Comparison of ENCODE assay signal across 11 cellular contexts in genomic region chr17:18412001-18412538, GRCh38. TPM values are rescaled to one million over a fixed set of nuclear protein-coding genes. Genes with fewer than 3 reads are reported as not detected.
DNase-seq lines count a peak whose midpoint lies in the region; ATAC-seq, FAIRE-seq and TF ChIP-seq lines count a peak whose summit lies in the region.
"Not testable (repeated sequence)": the region's sequence is repeated elsewhere in the genome, so short reads cannot be mapped to it uniquely, and the experiment has no call there.
"Had no signal": no experiment of that assay in that cellular context is flagged by ENCODE, and none has a peak within 500 bp of the region (broad histone marks: within the 10 kb centered on the region; RNA-seq: fewer than 3 reads in every experiment).

No MANE protein-coding gene starts in this region.

- TF ChIP-seq CTCF in A673 (conservative IDR thresholded peaks at IDR 0.05; ENCODE audit: low read depth, low read length); WI38 (IDR thresholded peaks at IDR 0.05; ENCODE audit: low read depth, low read length); HepG2 (CRISPR knock-in tag; IDR thresholded peaks at IDR 0.05); gastrocnemius medialis (IDR thresholded peaks at IDR 0.05 in 4 of 5, conservative IDR thresholded peaks at IDR 0.05 in 1 of 5): not testable (repeated sequence)

- H3K4me3 ChIP-seq in A673 (ENCODE audit: low read depth, low read length, poor library complexity, severe bottlenecking) (peak overlapping the region; percentile 62), WI38 (ENCODE audit: low read depth, low read length) (peak overlapping the region; percentile 60), ectodermal cell (ENCODE audit: insufficient read depth, low read depth, low read length) (peak overlapping the region; percentile 49), gastrocnemius medialis (peak overlapping the region in 1 of 4 donors; percentile 50)
- not testable (repeated sequence) for H3K4me3 ChIP-seq in HepG2 (replicated peaks in 1 of 3; ENCODE audit: insufficient read depth in 1 of 3, low read depth in 2 of 3, low read length in 3 of 3)

- TF ChIP-seq EP300 in HepG2 (IDR thresholded peaks at IDR 0.05; ENCODE audit: low read depth in 2 of 2, low read length in 2 of 2); HepG2 (CRISPR knock-in tag; IDR thresholded peaks at IDR 0.05; ENCODE audit: borderline replicate concordance): not testable (repeated sequence)

- H3K9ac ChIP-seq in HepG2 (ENCODE audit: insufficient read depth, low read depth, low read length): not testable (repeated sequence)

- not testable (repeated sequence) for H3K36me3 ChIP-seq in A673 (ENCODE audit: insufficient read depth, low read length, poor library complexity, severe bottlenecking); ectodermal cell (ENCODE audit: control insufficient read depth, insufficient read depth, low read length); HepG2 (replicated peaks in 1 of 2; ENCODE audit: control insufficient read depth in 1 of 2, insufficient read depth in 2 of 2, low read length in 2 of 2); gastrocnemius medialis

- CTCF ChIA-PET in A673 (lab: Charles Lee); HepG2 (lab: Yijun Ruan, JAX; ENCODE audit: low intra/inter-chr PET ratio, low total read pairs): not testable (repeated sequence)

- H3K79me2 ChIP-seq in HepG2 (ENCODE audit: insufficient read depth, low read length): not testable (repeated sequence)

- ATAC-seq in GM18909 (IDR thresholded peaks at IDR 0.05; ENCODE audit: poor library complexity, unreplicated experiment) (peak; percentile 83), HG02610 (IDR thresholded peaks at IDR 0.05; ENCODE audit: unreplicated experiment) (peak; percentile 78), HG03565 (IDR thresholded peaks at IDR 0.05; ENCODE audit: unreplicated experiment) (peak; percentile 70), HepG2 (peak; percentile 56; the same call in 2 of the 3 replicates), gastrocnemius medialis (peak; percentile 30 to 42)

- FAIRE-seq in HepG2 (lab: Jason Lieb, UNC): not testable (repeated sequence)

- not testable (repeated sequence) for TF ChIP-seq POLR2A in HepG2 (IDR thresholded peaks at IDR 0.05; ENCODE audit: insufficient read depth in 1 of 2, low read depth in 2 of 2, low read length in 2 of 2); gastrocnemius medialis (IDR thresholded peaks at IDR 0.05)

- H2AFZ ChIP-seq in HepG2 (ENCODE audit: low read length): not testable (repeated sequence)

- BruUV-seq in A673 (replicated peaks; lab: Mats Ljungman, UMichigan); HepG2 (replicated peaks; lab: Mats Ljungman, UMichigan): not testable (repeated sequence)

- intact Hi-C loops in A673 (cut with micrococcal nuclease; ENCODE audit: unreplicated experiment); HepG2 (cut with micrococcal nuclease; ENCODE audit: unreplicated experiment); gastrocnemius medialis (cut with DNase I; ENCODE audit: low total_unique reads): not testable (repeated sequence)

- in situ Hi-C loops in HepG2 (cut with HindIII; ENCODE audit: extremely low pct_ligation_motif_present, low pct_unique_long_range_greater_than_20kb); gastrocnemius medialis (cut with MboI; ENCODE audit: low sequenced_read_pairs in 4 of 4): not testable (repeated sequence)

- H3K9me3 ChIP-seq in A673 (ENCODE audit: low read depth, low read length, poor library complexity, severe bottlenecking); ectodermal cell (ENCODE audit: control insufficient read depth, low read length); HepG2 (ENCODE audit: low read length); gastrocnemius medialis: not testable (repeated sequence)

- not testable (repeated sequence) for H4K20me1 ChIP-seq in HepG2 (ENCODE audit: insufficient read depth, low read length)

- DNase-seq in A673 (ENCODE audit: low spot score); HepG2 (ENCODE audit: low spot score); gastrocnemius medialis: not testable (repeated sequence)

- H3K27ac ChIP-seq in A673 (ENCODE audit: low read depth, low read length, poor library complexity, severe bottlenecking) (peak overlapping the region; percentile 93), gastrocnemius medialis (peak overlapping the region in 1 of 4 donors; percentile 61)
- not testable (repeated sequence) for H3K27ac ChIP-seq in ectodermal cell (ENCODE audit: insufficient read depth, low read depth, low read length, poor library complexity, severe bottlenecking); HepG2 (ENCODE audit: extremely low read length, insufficient read depth, low read length)

- not testable (repeated sequence) for TF ChIP-seq RAD21 in HepG2 (CRISPR knock-in tag; IDR thresholded peaks at IDR 0.05)

- not testable (repeated sequence) for H3K4me1 ChIP-seq in A673 (ENCODE audit: insufficient read depth, low read length, poor library complexity, severe bottlenecking); ectodermal cell (ENCODE audit: control insufficient read depth, insufficient read depth, low read length); HepG2 (ENCODE audit: insufficient read depth, low read length); gastrocnemius medialis

- POLR2A ChIA-PET in A673 (lab: Charles Lee; ENCODE audit: low non-redundant PET); HepG2 (lab: Yijun Ruan, JAX): not testable (repeated sequence)

- no CpG with 5 or more reads among the region's 32 CpGs for WGBS in ectodermal cell, 2 experiments
- WGBS in HepG2 (ENCODE audit: low lambda C conversion rate): no CpG with 5 or more reads among the region's 32 CpGs

- not testable (repeated sequence) for H3K4me2 ChIP-seq in HepG2 (ENCODE audit: low read depth, low read length)

- not testable (repeated sequence) for H3K27me3 ChIP-seq in A673 (replicated peaks; ENCODE audit: insufficient read depth, low read depth, low read length, poor library complexity); ectodermal cell (ENCODE audit: control insufficient read depth, insufficient read depth, low read length, poor library complexity, severe bottlenecking); HepG2 (ENCODE audit: control insufficient read depth in 1 of 2, insufficient read depth in 2 of 2, low read length in 2 of 2)
- H3K27me3 ChIP-seq in gastrocnemius medialis: peaks cover 0 to 18% (median 6%) of the 10 kb centered on the region in 3 donors

RNA-seq across cellular contexts. Expression of gene EVPLL, which starts 34.5 kb away (rescaled TPM):
- not detected in 2 replicates for total RNA-seq in A673 (2021)
- polyA plus RNA-seq in ectodermal cell (2013, experiment 1 of 4): not detected
- not detected for polyA plus RNA-seq in ectodermal cell (2013, experiment 2 of 4)
- polyA plus RNA-seq in ectodermal cell (2013, experiment 3 of 4): not detected
- polyA plus RNA-seq in ectodermal cell (2013, experiment 4 of 4): not detected
- total RNA-seq in HepG2 (2016; rRNA removed; fragmentation: Illumina TruSeq; extraction: Trizol): 0.07 TPM in 1 of 2 replicates, not detected in the other
- total RNA-seq in HepG2 (2016; cell fraction: cytosol; rRNA removed; fragmentation: Illumina TruSeq; extraction: Trizol; ENCODE audit: low read depth): not detected in 2 replicates
- total RNA-seq in HepG2 (2016; cell fraction: insoluble cytoplasmic fraction; rRNA removed; fragmentation: Illumina TruSeq; extraction: Trizol): 0.11 TPM in 1 of 2 replicates, not detected in the other
- not detected in 2 replicates for total RNA-seq in HepG2 (2016; cell fraction: membrane; rRNA removed; fragmentation: Illumina TruSeq; extraction: Trizol)
- total RNA-seq in HepG2 (2016; cell fraction: nucleus; rRNA removed; fragmentation: Illumina TruSeq; extraction: Trizol): not detected in 2 replicates
- polyA plus RNA-seq in HepG2 (2011; rRNA removed): 0.05 TPM in 1 of 2 replicates, not detected in the other
- 0.03 and 0.05 TPM in 2 replicates for polyA plus RNA-seq in HepG2 (2011; cell fraction: cytosol; rRNA removed)
- 0.14 and 0.61 TPM in 2 replicates for polyA plus RNA-seq in HepG2 (2011; cell fraction: nucleus; rRNA removed)
- polyA plus RNA-seq in HepG2 (2012): not detected in 2 replicates
- 0.08 TPM in 1 of 2 replicates, not detected in the other for polyA plus RNA-seq in HepG2 (2016; cell fraction: cytosol; fragmentation: Illumina TruSeq; extraction: Trizol; ENCODE audit: low read depth)
- polyA plus RNA-seq in HepG2 (2016; cell fraction: insoluble cytoplasmic fraction; fragmentation: Illumina TruSeq; extraction: Trizol; ENCODE audit: low read depth): not detected in 2 replicates
- polyA plus RNA-seq in HepG2 (2016; cell fraction: membrane; fragmentation: Illumina TruSeq; extraction: Trizol; ENCODE audit: low read depth): not detected in 2 replicates
- polyA plus RNA-seq in HepG2 (2016; cell fraction: nucleus; fragmentation: Illumina TruSeq; extraction: Trizol; ENCODE audit: insufficient read depth, low read depth): 0.29 TPM in 1 of 2 replicates, not detected in the other
- 1.4 TPM in 1 of 2 replicates, not detected in the other for polyA minus RNA-seq in HepG2 (2011; rRNA and poly(A)+ RNA removed; ENCODE audit: low replicate concordance)
- polyA minus RNA-seq in HepG2 (2011; cell fraction: cytosol; rRNA and poly(A)+ RNA removed): not detected in 2 replicates
- not detected in 2 replicates for polyA minus RNA-seq in HepG2 (2011; cell fraction: nucleus; rRNA and poly(A)+ RNA removed)
- total RNA-seq in gastrocnemius medialis: not detected
- total RNA-seq: fibroblast of villous mesenchyme; ovary; T-helper 1 cell treated with Interleukin-12 subunit alpha and Interleukin-12 subunit beta and Interleukin-4 antibody, amounts not matched to agents 30 ng/mL and 1 ng/mL, for 36 hours had no signal
- polyA plus RNA-seq: ovary had no signal

RNA-seq across cellular contexts. Expression of gene SHMT1, which starts 48.7 kb away (rescaled TPM):
- total RNA-seq in A673 (2021) (54.0 and 63.5 TPM in 2 replicates), HepG2 (2016; rRNA removed; fragmentation: Illumina TruSeq; extraction: Trizol) (48.8 and 58.7 TPM in 2 replicates), gastrocnemius medialis (10 to 100 TPM; 12.8 to 19.2 (median 14.0) TPM)
- polyA plus RNA-seq in ectodermal cell (2013, experiment 1 of 4): 33.7 TPM
- 32.4 TPM for polyA plus RNA-seq in ectodermal cell (2013, experiment 2 of 4)
- 19.7 TPM for polyA plus RNA-seq in ectodermal cell (2013, experiment 3 of 4)
- 19.9 TPM for polyA plus RNA-seq in ectodermal cell (2013, experiment 4 of 4)
- 11.1 and 11.2 TPM in 2 replicates for total RNA-seq in HepG2 (2016; cell fraction: cytosol; rRNA removed; fragmentation: Illumina TruSeq; extraction: Trizol; ENCODE audit: low read depth)
- 49.2 and 50.8 TPM in 2 replicates for total RNA-seq in HepG2 (2016; cell fraction: insoluble cytoplasmic fraction; rRNA removed; fragmentation: Illumina TruSeq; extraction: Trizol)
- total RNA-seq in HepG2 (2016; cell fraction: membrane; rRNA removed; fragmentation: Illumina TruSeq; extraction: Trizol): 17.5 and 20.3 TPM in 2 replicates
- total RNA-seq in HepG2 (2016; cell fraction: nucleus; rRNA removed; fragmentation: Illumina TruSeq; extraction: Trizol): 31.7 and 35.9 TPM in 2 replicates
- 19.0 and 21.3 TPM in 2 replicates for polyA plus RNA-seq in HepG2 (2011; rRNA removed)
- 16.7 and 24.0 TPM in 2 replicates for polyA plus RNA-seq in HepG2 (2011; cell fraction: cytosol; rRNA removed)
- 24.0 and 28.6 TPM in 2 replicates for polyA plus RNA-seq in HepG2 (2011; cell fraction: nucleus; rRNA removed)
- 12.2 and 16.3 TPM in 2 replicates for polyA plus RNA-seq in HepG2 (2012)
- 6.9 TPM in 2 replicates for polyA plus RNA-seq in HepG2 (2016; cell fraction: cytosol; fragmentation: Illumina TruSeq; extraction: Trizol; ENCODE audit: low read depth)
- 54.8 and 66.4 TPM in 2 replicates for polyA plus RNA-seq in HepG2 (2016; cell fraction: insoluble cytoplasmic fraction; fragmentation: Illumina TruSeq; extraction: Trizol; ENCODE audit: low read depth)
- 12.1 and 12.6 TPM in 2 replicates for polyA plus RNA-seq in HepG2 (2016; cell fraction: membrane; fragmentation: Illumina TruSeq; extraction: Trizol; ENCODE audit: low read depth)
- polyA plus RNA-seq in HepG2 (2016; cell fraction: nucleus; fragmentation: Illumina TruSeq; extraction: Trizol; ENCODE audit: insufficient read depth, low read depth): 57.4 and 62.8 TPM in 2 replicates
- 38.5 and 58.3 TPM in 2 replicates for polyA minus RNA-seq in HepG2 (2011; rRNA and poly(A)+ RNA removed; ENCODE audit: low replicate concordance)
- 12.9 and 14.2 TPM in 2 replicates for polyA minus RNA-seq in HepG2 (2011; cell fraction: cytosol; rRNA and poly(A)+ RNA removed)
- polyA minus RNA-seq in HepG2 (2011; cell fraction: nucleus; rRNA and poly(A)+ RNA removed): 19.5 and 30.6 TPM in 2 replicates
